Comparison of ENCODE assay signal across 18 cellular contexts in the genomic region with DNA sequence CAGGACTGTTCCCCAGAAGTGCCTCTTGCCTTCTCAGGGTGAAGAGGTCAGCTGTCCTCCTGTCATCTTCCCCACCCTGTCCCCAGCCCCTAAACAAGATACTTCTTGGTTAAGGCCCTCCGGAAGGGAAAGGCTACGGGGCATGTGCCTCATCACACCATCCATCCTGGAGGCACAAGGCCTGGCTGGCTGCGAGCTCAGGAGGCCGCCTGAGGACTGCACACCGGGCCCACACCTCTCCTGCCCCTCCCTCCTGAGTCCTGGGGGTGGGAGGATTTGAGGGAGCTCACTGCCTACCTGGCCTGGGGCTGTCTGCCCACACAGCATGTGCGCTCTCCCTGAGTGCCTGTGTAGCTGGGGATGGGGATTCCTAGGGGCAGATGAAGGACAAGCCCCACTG. TPM values are rescaled to one million over a fixed set of nuclear protein-coding genes. Genes with fewer than 3 reads are reported as not detected.
DNase-seq lines count a peak whose midpoint lies in the region; ATAC-seq and TF ChIP-seq lines count a peak whose summit lies in the region.
"Had no signal": no experiment of that assay in that cellular context is flagged by ENCODE, and none has a peak within 500 bp of the region (broad histone marks: within the 10 kb centered on the region; RNA-seq: fewer than 3 reads in every experiment).

No MANE protein-coding gene starts in this region.

- H3K27me3 ChIP-seq in SK-N-SH (ENCODE audit: insufficient read depth) (no peaks in the 10 kb centered on the region), osteoblast (ENCODE audit: insufficient read depth, low read length) (no peaks in the 10 kb centered on the region), hepatocyte (no peaks in the 10 kb centered on the region)
- H3K27me3 ChIP-seq in CD8-positive, alpha-beta T cell (ENCODE audit: insufficient read depth, low read length): no peaks in the 10 kb centered on the region
- H3K27me3 ChIP-seq: tibial artery had no signal

- intact Hi-C loops in CD8-positive, alpha-beta T cell (cut with DNase I, micrococcal nuclease): no loop called here
- intact Hi-C loops in dendritic cell treated with granulocyte-macrophage colony-stimulating factor and Interleukin-4, amounts not matched to agents 40 ng/mL and 50 ng/mL, for 4 days (cut with micrococcal nuclease): no loop called here

- H2AFZ ChIP-seq in SK-N-SH (ENCODE audit: low read depth) (no peak overlapping the region), osteoblast (ENCODE audit: low read length) (no peak overlapping the region), hepatocyte (no peak overlapping the region)

- POLR2A ChIA-PET in SK-N-SH (lab: Yijun Ruan, JAX): no interaction called here
- POLR2A ChIA-PET in CD8-positive, alpha-beta T cell (lab: Charles Lee): interaction anchor here (1.2 to 1.6 kb wide), 3 partner anchors 9 to 79 kb away, joined by 3 to 6 read pairs (median 5); a partner anchor contains a TSS

- H4K20me1 ChIP-seq in SK-N-SH (ENCODE audit: insufficient read depth) (peaks cover 6% of the 10 kb centered on the region; the same call in 1 of the 2 replicates), osteoblast (ENCODE audit: insufficient read depth, low read length) (peaks cover 5% of the 10 kb centered on the region), hepatocyte (ENCODE audit: insufficient read depth, poor library complexity, severe bottlenecking) (no peaks in the 10 kb centered on the region)

- H3K4me1 Mint-ChIP-seq in CD8-positive, alpha-beta T cell (ENCODE audit: low read depth): peaks cover 31% of the 10 kb centered on the region
- peaks cover 36% of the 10 kb centered on the region for H3K4me1 Mint-ChIP-seq in dendritic cell treated with granulocyte-macrophage colony-stimulating factor and Interleukin-4, amounts not matched to agents 40 ng/mL and 50 ng/mL, for 4 days (ENCODE audit: low read depth)

- no peak overlapping the region for H3K4me3 Mint-ChIP-seq in CD8-positive, alpha-beta T cell
- no peak overlapping the region for H3K4me3 Mint-ChIP-seq in dendritic cell treated with granulocyte-macrophage colony-stimulating factor and Interleukin-4, amounts not matched to agents 40 ng/mL and 50 ng/mL, for 4 days

- ATAC-seq in SK-N-SH treated with all-trans-retinoic acid at 6 μM for 48 hours: peak; percentile 11
- ATAC-seq in CD8-positive, alpha-beta T cell: no peak
- ATAC-seq in GM21515 (IDR thresholded peaks at IDR 0.05; ENCODE audit: unreplicated experiment): no peak
- no peak for ATAC-seq in HG03442 (IDR thresholded peaks at IDR 0.05; ENCODE audit: unreplicated experiment)

- H3K79me2 ChIP-seq in SK-N-SH (ENCODE audit: insufficient read depth) (no peaks in the 10 kb centered on the region), osteoblast (ENCODE audit: insufficient read depth, low read length) (no peaks in the 10 kb centered on the region), hepatocyte (no peaks in the 10 kb centered on the region)

- H3K27ac ChIP-seq in SK-N-SH (ENCODE audit: low read depth in 2 of 2, low read length in 1 of 2): no peak overlapping the region; a peak in 1 of 4 replicates
- no peak overlapping the region for H3K27ac ChIP-seq in CD8-positive, alpha-beta T cell (ENCODE audit: low read depth, low read length)
- no peak overlapping the region for H3K27ac ChIP-seq in osteoblast (ENCODE audit: low read depth, low read length)
- no peak overlapping the region for H3K27ac ChIP-seq in hepatocyte
- H3K27ac ChIP-seq: C4-2B, HL-60, tibial artery, VCaP had no signal

- H3F3A ChIP-seq in SK-N-SH (replicated peaks; ENCODE audit: insufficient read depth): peaks cover 21% of the 10 kb centered on the region

- TF ChIP-seq CTCF in SK-N-SH (IDR thresholded peaks at IDR 0.05): no peak
- TF ChIP-seq CTCF in CD8-positive, alpha-beta T cell (IDR thresholded peaks at IDR 0.05): no peak
- TF ChIP-seq CTCF in osteoblast (IDR thresholded peaks at IDR 0.05; ENCODE audit: extremely low read depth, low read depth, low read length): no peak
- TF ChIP-seq CTCF in hepatocyte (IDR thresholded peaks at IDR 0.05; ENCODE audit: poor library complexity): no peak

- H3K9me2 ChIP-seq in SK-N-SH: no peaks in the 10 kb centered on the region
- no peaks in the 10 kb centered on the region for H3K9me2 ChIP-seq in hepatocyte (replicated peaks; ENCODE audit: insufficient read depth)

- H3K36me3 ChIP-seq in SK-N-SH (replicated peaks in 1 of 2; ENCODE audit: control insufficient read depth in 1 of 2, insufficient read depth in 2 of 2, low read length in 1 of 2): peaks cover 6 to 25% of the 10 kb centered on the region in 2 experiments
- H3K36me3 ChIP-seq in CD8-positive, alpha-beta T cell (ENCODE audit: insufficient read depth, low read length): peaks cover 15% of the 10 kb centered on the region
- H3K36me3 ChIP-seq in osteoblast (ENCODE audit: insufficient read depth, low read length): peaks cover 29% of the 10 kb centered on the region
- no peaks in the 10 kb centered on the region for H3K36me3 ChIP-seq in hepatocyte (replicated peaks; ENCODE audit: insufficient read depth, low read depth)

- H3K9me3 Mint-ChIP-seq in CD8-positive, alpha-beta T cell: no peaks in the 10 kb centered on the region
- no peaks in the 10 kb centered on the region for H3K9me3 Mint-ChIP-seq in dendritic cell treated with granulocyte-macrophage colony-stimulating factor and Interleukin-4, amounts not matched to agents 40 ng/mL and 50 ng/mL, for 4 days

- CTCF ChIA-PET in SK-N-SH (lab: Yijun Ruan, JAX): interaction anchor here (0.7 to 1.6 kb wide), 5 partner anchors 14 to 54 kb away, joined by 3 to 4 read pairs (median 3); no protein-coding TSS in a partner anchor
- CTCF ChIA-PET in CD8-positive, alpha-beta T cell (lab: Charles Lee): interaction anchor here (1.5 to 1.9 kb wide), 2 partner anchors 55 to 79 kb away, joined by 3 to 5 read pairs; no protein-coding TSS in a partner anchor

- no peak overlapping the region for H3K4me2 ChIP-seq in SK-N-SH
- no peak overlapping the region for H3K4me2 ChIP-seq in osteoblast (ENCODE audit: insufficient read depth, low read length)
- H3K4me2 ChIP-seq in hepatocyte: no peak overlapping the region

- H3K4me3 ChIP-seq in SK-N-SH (ENCODE audit: low read depth in 2 of 2, low read length in 1 of 2) (no peak overlapping the region), osteoblast (ENCODE audit: insufficient read depth, low read length) (no peak overlapping the region), hepatocyte (no peak overlapping the region)
- no peak overlapping the region for H3K4me3 ChIP-seq in CD8-positive, alpha-beta T cell (ENCODE audit: low read depth, low read length)
- H3K4me3 ChIP-seq: tibial artery had no signal

- no peak for DNase-seq in SK-N-SH
- DNase-seq in CD8-positive, alpha-beta T cell: no peak
- DNase-seq in osteoblast (ENCODE audit: insufficient read length, low spot score, missing footprints): peak; percentile 79
- DNase-seq in hepatocyte (ENCODE audit: low spot score): no peak
- DNase-seq: 8988T; dermis blood vessel endothelial cell; KG1; NCI-H2171; stimulated activated CD4-positive, alpha-beta T cell treated with anti-CD3 and anti-CD28 coated beads, Interleukin-2, amount 100 ng/mL, for 24 hours had no signal

- no peak overlapping the region for H3K9ac ChIP-seq in SK-N-SH

- peak overlapping the region; percentile 73 for H3K27ac Mint-ChIP-seq in CD8-positive, alpha-beta T cell
- peak overlapping the region; percentile 57 for H3K27ac Mint-ChIP-seq in dendritic cell treated with granulocyte-macrophage colony-stimulating factor and Interleukin-4, amounts not matched to agents 40 ng/mL and 50 ng/mL, for 4 days

- no peak for TF ChIP-seq RAD21 in SK-N-SH (IDR thresholded peaks at IDR 0.05; ENCODE audit: low read length)

- peaks cover 32% of the 10 kb centered on the region for H3K36me3 Mint-ChIP-seq in CD8-positive, alpha-beta T cell
- H3K36me3 Mint-ChIP-seq in dendritic cell treated with granulocyte-macrophage colony-stimulating factor and Interleukin-4, amounts not matched to agents 40 ng/mL and 50 ng/mL, for 4 days (ENCODE audit: low read depth): peaks cover 38% of the 10 kb centered on the region

- H3K4me1 ChIP-seq in SK-N-SH (ENCODE audit: control insufficient read depth in 1 of 2, insufficient read depth in 2 of 2, low read depth in 1 of 2, low read length in 1 of 2) (peaks cover 3 to 14% of the 10 kb centered on the region in 2 experiments; a peak in 1 of 4 replicates), osteoblast (ENCODE audit: insufficient read depth, low read length) (peaks cover 10% of the 10 kb centered on the region), hepatocyte (ENCODE audit: insufficient read depth) (peaks cover 10% of the 10 kb centered on the region)
- H3K4me1 ChIP-seq in CD8-positive, alpha-beta T cell (ENCODE audit: insufficient read depth, low read length): peaks cover 27% of the 10 kb centered on the region

- H3K27me3 Mint-ChIP-seq in CD8-positive, alpha-beta T cell (ENCODE audit: low read depth): no peaks in the 10 kb centered on the region
- H3K27me3 Mint-ChIP-seq in dendritic cell treated with granulocyte-macrophage colony-stimulating factor and Interleukin-4, amounts not matched to agents 40 ng/mL and 50 ng/mL, for 4 days: peaks cover 22% of the 10 kb centered on the region

- no peak for TF ChIP-seq EP300 in SK-N-SH (IDR thresholded peaks at IDR 0.05; ENCODE audit: borderline replicate concordance in 1 of 2, low read depth in 1 of 2, low read length in 1 of 2)

- WGBS in SK-N-SH (ENCODE audit: low lambda C conversion rate): 78% methylated on average over 3 of the region's 6 CpGs
- 79% methylated on average over 6 of the region's 6 CpGs for WGBS in hepatocyte (ENCODE audit: low lambda C conversion rate, missing lambda C conversion rate)

- H3K9me3 ChIP-seq in SK-N-SH (no peaks in the 10 kb centered on the region), osteoblast (ENCODE audit: low read depth, low read length) (no peaks in the 10 kb centered on the region), hepatocyte (ENCODE audit: low read depth) (no peaks in the 10 kb centered on the region)
- H3K9me3 ChIP-seq in CD8-positive, alpha-beta T cell (ENCODE audit: low read length): no peaks in the 10 kb centered on the region
- H3K9me3 ChIP-seq: tibial artery had no signal

RNA-seq across cellular contexts. Expression of a gene that starts 9.8 kb away (rescaled TPM):
- 0.02 TPM in 1 of 2 replicates, not detected in the other for polyA plus RNA-seq in SK-N-SH (2012; rRNA removed)
- not detected in 2 replicates for polyA plus RNA-seq in SK-N-SH (2012; cell fraction: cytosol; rRNA removed)
- 0.15 and 0.17 TPM in 2 replicates for polyA plus RNA-seq in SK-N-SH (2012; cell fraction: nucleus; rRNA removed)
- under 1 TPM; 0.24 to 0.42 TPM for total RNA-seq in CD8-positive, alpha-beta T cell
- total RNA-seq in osteoblast: 1.8 TPM in 2 replicates
- not detected in 2 replicates for total RNA-seq in hepatocyte
- 0.28 TPM in 1 of 2 replicates, not detected in the other for polyA plus RNA-seq in hepatocyte
- total RNA-seq: dermis blood vessel endothelial cell, RPMI7951 had no signal

RNA-seq across cellular contexts. Expression of a gene that starts 21.6 kb away (rescaled TPM):
- 137 and 151 TPM in 2 replicates for polyA plus RNA-seq in SK-N-SH (2012; rRNA removed)
- 105 and 130 TPM in 2 replicates for polyA plus RNA-seq in SK-N-SH (2012; cell fraction: cytosol; rRNA removed)
- 211 and 216 TPM in 2 replicates for polyA plus RNA-seq in SK-N-SH (2012; cell fraction: nucleus; rRNA removed)
- 100 to 1,000 TPM; 267 to 269 TPM for total RNA-seq in CD8-positive, alpha-beta T cell
- 183 and 185 TPM in 2 replicates for total RNA-seq in osteoblast
- total RNA-seq in hepatocyte: 184 and 203 TPM in 2 replicates
- polyA plus RNA-seq in hepatocyte: 359 and 395 TPM in 2 replicates

RNA-seq across cellular contexts. Expression of a gene that starts 41.1 kb away (rescaled TPM):
- polyA plus RNA-seq in SK-N-SH (2012; rRNA removed) (not detected in 2 replicates), hepatocyte (3.7 and 5.2 TPM in 2 replicates)
- 0.01 TPM in 1 of 2 replicates, not detected in the other for polyA plus RNA-seq in SK-N-SH (2012; cell fraction: cytosol; rRNA removed)
- polyA plus RNA-seq in SK-N-SH (2012; cell fraction: nucleus; rRNA removed): 0.13 and 0.16 TPM in 2 replicates
- under 1 TPM; 0.68 to 0.83 TPM for total RNA-seq in CD8-positive, alpha-beta T cell
- total RNA-seq in osteoblast (under 0.01 TPM in 2 replicates), hepatocyte (2.5 and 4.6 TPM in 2 replicates)
- total RNA-seq: dermis blood vessel endothelial cell, RPMI7951 had no signal
